ENCODE assay signal across 1 cellular context in genomic region chr14:67814826-67815225, GRCh38.
TF ChIP-seq lines count a peak whose summit lies in the region.

No MANE protein-coding gene starts in this region.

TF ChIP-seq in WTC11, 78 proteins besides CTCF, POLR2A, EP300 and RAD21 (continued from another document):
- TF ChIP-seq GTF2I (CRISPR knock-in tag; conservative IDR thresholded peaks at IDR 0.05) (no peak), MAX (CRISPR knock-in tag; IDR thresholded peaks at IDR 0.05) (no peak), MYBL2 (CRISPR knock-in tag; IDR thresholded peaks at IDR 0.05) (no peak)
